13 cellular contexts compared by ENCODE assay signal in the genomic region with DNA sequence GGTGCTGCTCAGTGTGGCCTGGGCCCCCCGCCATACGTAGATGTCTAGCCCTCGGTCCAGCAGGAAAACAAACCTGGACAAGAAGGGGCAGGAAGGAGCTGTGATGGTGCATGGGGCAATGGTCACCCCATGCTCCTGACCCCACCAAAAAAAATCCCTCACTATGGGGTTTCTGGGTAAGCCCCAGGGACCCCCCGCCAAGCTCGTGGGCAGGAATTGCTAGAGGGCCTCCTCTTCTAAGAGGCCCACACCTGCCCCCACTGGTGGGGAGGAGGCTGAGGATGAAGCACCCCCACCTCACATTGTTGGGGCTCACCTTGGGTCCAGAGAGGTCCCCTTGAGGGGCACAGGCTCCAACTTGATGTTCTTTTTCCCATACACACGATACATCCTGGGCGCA. TPM values are rescaled to one million over a fixed set of nuclear protein-coding genes. Genes with fewer than 3 reads are reported as not detected.
DNase-seq lines count a peak whose midpoint lies in the region; ATAC-seq and TF ChIP-seq lines count a peak whose summit lies in the region.
"Had no signal": no experiment of that assay in that cellular context is flagged by ENCODE, and none has a peak within 500 bp of the region (broad histone marks: within the 10 kb centered on the region; RNA-seq: fewer than 3 reads in every experiment).

No MANE protein-coding gene starts in this region.

- H3K36me3 ChIP-seq in lower lobe of right lung = peaks cover 99% of the 10 kb centered on the region

- H3K9me3 ChIP-seq in lower lobe of right lung = no peaks in the 10 kb centered on the region
- H3K9me3 ChIP-seq: body of pancreas, thyroid gland had no signal

- intact Hi-C loops in lower lobe of right lung (cut with DNase I) = no loop called here

- H3K36me3 Mint-ChIP-seq in activated naive CD4-positive, alpha-beta T cell treated with anti-CD3 and anti-CD28 coated beads, Interleukin-2, amount 50 U/mL, for 72 hours = peaks cover 5 to 6% of the 10 kb centered on the region in 2 donors

- TF ChIP-seq CTCF in VCaP (conservative IDR thresholded peaks at IDR 0.05) (no peak), lower lobe of right lung (IDR thresholded peaks at IDR 0.05) (no peak)

- H3K9me3 Mint-ChIP-seq in activated naive CD4-positive, alpha-beta T cell treated with anti-CD3 and anti-CD28 coated beads, Interleukin-2, amount 50 U/mL, for 72 hours = no peaks in the 10 kb centered on the region
- H3K9me3 Mint-ChIP-seq: activated B cell treated with CpG ODN at 0.5 μM for 24 hours, naive B cell had no signal

- ATAC-seq in activated naive CD4-positive, alpha-beta T cell treated with anti-CD3 and anti-CD28 coated beads, Interleukin-2, amount 50 U/mL, for 72 hours = no peak
- ATAC-seq in lower lobe of right lung (no peak), HG03139 (IDR thresholded peaks at IDR 0.05; ENCODE audit: unreplicated experiment) (no peak)

- H3K4me1 ChIP-seq in lower lobe of right lung = peaks cover 18% of the 10 kb centered on the region
- H3K4me1 ChIP-seq: thyroid gland had no signal

- H3K27me3 ChIP-seq in lower lobe of right lung (ENCODE audit: low read depth) = no peaks in the 10 kb centered on the region
- H3K27me3 ChIP-seq: body of pancreas, thyroid gland had no signal

- H3K27ac Mint-ChIP-seq in activated naive CD4-positive, alpha-beta T cell treated with anti-CD3 and anti-CD28 coated beads, Interleukin-2, amount 50 U/mL, for 72 hours = peak overlapping the region; percentile 35 to 45
- H3K27ac Mint-ChIP-seq: activated B cell treated with CpG ODN at 0.5 μM for 24 hours had no signal

- peak overlapping the region; percentile 56; the same call in 1 of the 2 replicates for H3K27ac ChIP-seq in VCaP
- peak overlapping the region; percentile 39 for H3K27ac ChIP-seq in lower lobe of right lung
- peak overlapping the region; percentile 71 for H3K27ac ChIP-seq in substantia nigra (ENCODE audit: low read depth, low read length, poor library complexity, severe bottlenecking)
- H3K27ac ChIP-seq: body of pancreas, thyroid gland had no signal

- no peak overlapping the region for H3K4me3 ChIP-seq in lower lobe of right lung
- H3K4me3 ChIP-seq: body of pancreas, coronary artery, thyroid gland had no signal

- DNase-seq in activated naive CD4-positive, alpha-beta T cell treated with anti-CD3 and anti-CD28 coated beads, Interleukin-2, amount 50 U/mL, for 72 hours (ENCODE audit: low spot score in 2 of 2) = no peak
- no peak for DNase-seq in activated naive CD4-positive, alpha-beta T cell treated with anti-CD3 and anti-CD28 coated beads, Interleukin-2, amount 50 U/mL, for 16 hours
- DNase-seq in lower lobe of right lung = no peak
- no peak for DNase-seq in substantia nigra (lab: John Stamatoyannopoulos, UW)
- DNase-seq in NCI-H1092 (lab: John Stamatoyannopoulos, UW) = no peak
- DNase-seq in ecto neural progenitor cell (ENCODE audit: low spot score) = no peak

RNA-seq across cellular contexts. Expression of a gene that starts 9.7 kb away (rescaled TPM):
- total RNA-seq in activated naive CD4-positive, alpha-beta T cell treated with anti-CD3 and anti-CD28 coated beads, Interleukin-2, amount 50 U/mL, for 72 hours = 100 to 1,000 TPM; 267 to 273 TPM
- total RNA-seq in lower lobe of right lung = 327 TPM

RNA-seq across cellular contexts. Expression of a gene that starts 11.7 kb away (rescaled TPM):
- 10 to 100 TPM in 1 of 2 donors, 1 to 10 TPM in 1; 7.4 to 15.5 TPM for total RNA-seq in activated naive CD4-positive, alpha-beta T cell treated with anti-CD3 and anti-CD28 coated beads, Interleukin-2, amount 50 U/mL, for 72 hours
- total RNA-seq in lower lobe of right lung = 9.5 TPM

RNA-seq across cellular contexts. Expression of a gene that starts 23.4 kb away (rescaled TPM):
- total RNA-seq in activated naive CD4-positive, alpha-beta T cell treated with anti-CD3 and anti-CD28 coated beads, Interleukin-2, amount 50 U/mL, for 72 hours = 10 to 100 TPM; 14.5 to 15.0 TPM
- 12.0 TPM for total RNA-seq in lower lobe of right lung
